Comparison of ENCODE assay signal across 1 cellular context in the genomic region with DNA sequence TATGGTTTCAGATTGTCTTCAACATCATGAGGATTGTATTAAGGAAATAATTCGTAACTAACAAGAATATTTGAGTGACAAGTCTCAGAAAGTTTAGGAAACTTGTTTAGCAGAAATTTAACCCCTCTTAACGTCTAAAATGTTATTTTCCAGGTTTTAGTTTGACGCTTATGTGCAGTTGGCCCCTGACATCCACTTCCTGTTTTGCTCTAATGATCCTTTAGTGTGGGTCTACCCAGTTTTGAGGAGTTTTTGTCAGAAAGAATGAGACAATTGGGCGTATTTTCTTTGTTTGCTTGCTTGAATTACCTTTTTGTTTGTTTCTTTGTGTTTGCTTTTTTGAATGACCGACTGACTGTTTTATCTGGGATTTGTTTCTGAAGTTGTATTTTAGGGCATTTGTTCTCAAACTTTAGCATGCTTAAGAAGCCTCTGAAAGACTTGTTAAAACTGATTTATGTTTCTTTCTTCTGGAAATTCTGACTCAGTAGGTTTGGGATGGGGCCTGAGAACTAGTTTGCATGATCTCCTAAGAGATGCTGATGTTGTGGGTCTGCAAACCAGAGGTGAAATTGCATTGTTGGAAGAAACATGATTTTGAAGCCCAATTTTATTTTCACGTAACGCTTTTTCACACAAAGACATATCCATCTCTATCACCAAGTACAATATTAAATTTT.
TF ChIP-seq lines count a peak whose summit lies in the region.

No MANE protein-coding gene starts in this region.

TF ChIP-seq in K562, 482 proteins besides CTCF, POLR2A, EP300 and RAD21:
- TF ChIP-seq, protein P1, sequence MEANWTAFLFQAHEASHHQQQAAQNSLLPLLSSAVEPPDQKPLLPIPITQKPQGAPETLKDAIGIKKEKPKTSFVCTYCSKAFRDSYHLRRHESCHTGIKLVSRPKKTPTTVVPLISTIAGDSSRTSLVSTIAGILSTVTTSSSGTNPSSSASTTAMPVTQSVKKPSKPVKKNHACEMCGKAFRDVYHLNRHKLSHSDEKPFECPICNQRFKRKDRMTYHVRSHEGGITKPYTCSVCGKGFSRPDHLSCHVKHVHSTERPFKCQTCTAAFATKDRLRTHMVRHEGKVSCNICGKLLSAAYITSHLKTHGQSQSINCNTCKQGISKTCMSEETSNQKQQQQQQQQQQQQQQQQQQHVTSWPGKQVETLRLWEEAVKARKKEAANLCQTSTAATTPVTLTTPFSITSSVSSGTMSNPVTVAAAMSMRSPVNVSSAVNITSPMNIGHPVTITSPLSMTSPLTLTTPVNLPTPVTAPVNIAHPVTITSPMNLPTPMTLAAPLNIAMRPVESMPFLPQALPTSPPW (CRISPR knock-in tag; IDR thresholded peaks at IDR 0.05): no peak
- TF ChIP-seq SPI1 (IDR thresholded peaks at IDR 0.05; ENCODE audit: borderline replicate concordance, low read depth, low read length) (0 out of 2 replicates have a peak, but pooled peaks have one; percentile 32), NR4A1 (CRISPR knock-in tag; IDR thresholded peaks at IDR 0.05) (no peak), NR4A1 (tag; IDR thresholded peaks at IDR 0.05) (no peak), NCOR1 (IDR thresholded peaks at IDR 0.05) (no peak), MTA3 (IDR thresholded peaks at IDR 0.05; ENCODE audit: borderline replicate concordance) (no peak), ZNF511 (CRISPR knock-in tag; IDR thresholded peaks at IDR 0.05) (no peak), NFYB (IDR thresholded peaks at IDR 0.05; ENCODE audit: extremely low read depth, insufficient read length) (no peak)
